In the genomic region with DNA sequence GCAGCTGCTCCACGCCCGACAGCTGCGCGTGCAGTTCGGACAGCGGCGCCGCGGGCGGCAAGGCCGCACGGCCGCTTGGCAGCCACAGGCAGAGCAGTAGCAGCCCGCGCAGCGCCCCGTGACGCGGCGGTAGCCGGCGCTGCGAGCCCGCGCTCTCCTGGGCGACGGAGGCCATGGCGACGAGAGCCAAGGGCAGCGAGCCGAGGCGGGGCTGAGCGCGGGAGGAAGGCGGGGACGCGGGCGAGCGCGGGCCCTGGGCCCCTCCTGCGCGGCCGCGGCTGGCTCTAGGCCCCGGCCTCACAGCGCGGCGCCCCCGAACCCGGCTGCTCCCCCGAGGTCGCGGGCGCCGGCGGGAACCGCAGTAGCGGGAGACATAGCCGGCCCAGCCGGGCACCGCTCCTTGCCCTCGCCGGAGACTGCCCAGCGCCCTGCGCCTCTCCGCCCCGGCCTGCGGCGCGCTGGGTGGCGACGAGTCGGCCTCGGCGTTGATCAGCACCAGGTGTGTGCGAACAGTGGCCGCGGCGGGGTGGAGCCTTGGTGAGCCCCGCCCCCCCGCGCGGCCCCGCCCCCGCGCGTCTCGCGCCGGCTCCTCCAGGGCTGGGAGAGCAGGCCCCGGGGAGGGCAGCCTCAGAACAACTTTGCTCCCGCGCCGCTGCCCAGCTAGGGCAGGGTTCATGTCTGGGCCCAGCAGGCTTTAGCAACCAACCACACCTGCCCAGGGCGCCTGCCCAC, we compare ENCODE assay signal across 1 cellular context.
TF ChIP-seq lines count a peak whose summit lies in the region.

A gene with protein sequence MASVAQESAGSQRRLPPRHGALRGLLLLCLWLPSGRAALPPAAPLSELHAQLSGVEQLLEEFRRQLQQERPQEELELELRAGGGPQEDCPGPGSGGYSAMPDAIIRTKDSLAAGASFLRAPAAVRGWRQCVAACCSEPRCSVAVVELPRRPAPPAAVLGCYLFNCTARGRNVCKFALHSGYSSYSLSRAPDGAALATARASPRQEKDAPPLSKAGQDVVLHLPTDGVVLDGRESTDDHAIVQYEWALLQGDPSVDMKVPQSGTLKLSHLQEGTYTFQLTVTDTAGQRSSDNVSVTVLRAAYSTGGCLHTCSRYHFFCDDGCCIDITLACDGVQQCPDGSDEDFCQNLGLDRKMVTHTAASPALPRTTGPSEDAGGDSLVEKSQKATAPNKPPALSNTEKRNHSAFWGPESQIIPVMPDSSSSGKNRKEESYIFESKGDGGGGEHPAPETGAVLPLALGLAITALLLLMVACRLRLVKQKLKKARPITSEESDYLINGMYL (minus strand): TSS at position 514 of the 732 bp plus-strand sequence. CDS start 339 bp downstream, at position 175.

TF ChIP-seq in HepG2, 621 proteins besides CTCF, POLR2A, EP300 and RAD21 (continued from another document and continues in another):
- TF ChIP-seq, protein P1, sequence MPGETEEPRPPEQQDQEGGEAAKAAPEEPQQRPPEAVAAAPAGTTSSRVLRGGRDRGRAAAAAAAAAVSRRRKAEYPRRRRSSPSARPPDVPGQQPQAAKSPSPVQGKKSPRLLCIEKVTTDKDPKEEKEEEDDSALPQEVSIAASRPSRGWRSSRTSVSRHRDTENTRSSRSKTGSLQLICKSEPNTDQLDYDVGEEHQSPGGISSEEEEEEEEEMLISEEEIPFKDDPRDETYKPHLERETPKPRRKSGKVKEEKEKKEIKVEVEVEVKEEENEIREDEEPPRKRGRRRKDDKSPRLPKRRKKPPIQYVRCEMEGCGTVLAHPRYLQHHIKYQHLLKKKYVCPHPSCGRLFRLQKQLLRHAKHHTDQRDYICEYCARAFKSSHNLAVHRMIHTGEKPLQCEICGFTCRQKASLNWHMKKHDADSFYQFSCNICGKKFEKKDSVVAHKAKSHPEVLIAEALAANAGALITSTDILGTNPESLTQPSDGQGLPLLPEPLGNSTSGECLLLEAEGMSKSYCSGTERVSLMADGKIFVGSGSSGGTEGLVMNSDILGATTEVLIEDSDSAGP (CRISPR knock-in tag; IDR thresholded peaks at IDR 0.05; ENCODE audit: borderline replicate concordance): peak; percentile 64
- TF ChIP-seq SNAPC2 (CRISPR knock-in tag; IDR thresholded peaks at IDR 0.05) (no peak), RBAK (CRISPR knock-in tag; IDR thresholded peaks at IDR 0.05) (no peak), ISX (CRISPR knock-in tag; conservative IDR thresholded peaks at IDR 0.05) (no peak), NCOA1 (CRISPR knock-in tag; IDR thresholded peaks at IDR 0.05) (no peak), SKI (IDR thresholded peaks at IDR 0.05; ENCODE audit: partially characterized antibody) (peak; percentile 47), ZNF570 (CRISPR knock-in tag; IDR thresholded peaks at IDR 0.05; ENCODE audit: borderline replicate concordance) (no peak), LCORL (IDR thresholded peaks at IDR 0.05) (no peak), LCORL (CRISPR knock-in tag; IDR thresholded peaks at IDR 0.05) (no peak), ATM (IDR thresholded peaks at IDR 0.05; ENCODE audit: borderline replicate concordance) (no peak), ZNF224 (CRISPR knock-in tag; IDR thresholded peaks at IDR 0.05) (no peak; the same call in 1 of the 2 replicates), ZBTB21 (CRISPR knock-in tag; IDR thresholded peaks at IDR 0.05) (no peak), AGO1 (IDR thresholded peaks at IDR 0.05; ENCODE audit: low read depth, low read length, poor library complexity, severe bottlenecking) (no peak)
- TF ChIP-seq, protein P2, sequence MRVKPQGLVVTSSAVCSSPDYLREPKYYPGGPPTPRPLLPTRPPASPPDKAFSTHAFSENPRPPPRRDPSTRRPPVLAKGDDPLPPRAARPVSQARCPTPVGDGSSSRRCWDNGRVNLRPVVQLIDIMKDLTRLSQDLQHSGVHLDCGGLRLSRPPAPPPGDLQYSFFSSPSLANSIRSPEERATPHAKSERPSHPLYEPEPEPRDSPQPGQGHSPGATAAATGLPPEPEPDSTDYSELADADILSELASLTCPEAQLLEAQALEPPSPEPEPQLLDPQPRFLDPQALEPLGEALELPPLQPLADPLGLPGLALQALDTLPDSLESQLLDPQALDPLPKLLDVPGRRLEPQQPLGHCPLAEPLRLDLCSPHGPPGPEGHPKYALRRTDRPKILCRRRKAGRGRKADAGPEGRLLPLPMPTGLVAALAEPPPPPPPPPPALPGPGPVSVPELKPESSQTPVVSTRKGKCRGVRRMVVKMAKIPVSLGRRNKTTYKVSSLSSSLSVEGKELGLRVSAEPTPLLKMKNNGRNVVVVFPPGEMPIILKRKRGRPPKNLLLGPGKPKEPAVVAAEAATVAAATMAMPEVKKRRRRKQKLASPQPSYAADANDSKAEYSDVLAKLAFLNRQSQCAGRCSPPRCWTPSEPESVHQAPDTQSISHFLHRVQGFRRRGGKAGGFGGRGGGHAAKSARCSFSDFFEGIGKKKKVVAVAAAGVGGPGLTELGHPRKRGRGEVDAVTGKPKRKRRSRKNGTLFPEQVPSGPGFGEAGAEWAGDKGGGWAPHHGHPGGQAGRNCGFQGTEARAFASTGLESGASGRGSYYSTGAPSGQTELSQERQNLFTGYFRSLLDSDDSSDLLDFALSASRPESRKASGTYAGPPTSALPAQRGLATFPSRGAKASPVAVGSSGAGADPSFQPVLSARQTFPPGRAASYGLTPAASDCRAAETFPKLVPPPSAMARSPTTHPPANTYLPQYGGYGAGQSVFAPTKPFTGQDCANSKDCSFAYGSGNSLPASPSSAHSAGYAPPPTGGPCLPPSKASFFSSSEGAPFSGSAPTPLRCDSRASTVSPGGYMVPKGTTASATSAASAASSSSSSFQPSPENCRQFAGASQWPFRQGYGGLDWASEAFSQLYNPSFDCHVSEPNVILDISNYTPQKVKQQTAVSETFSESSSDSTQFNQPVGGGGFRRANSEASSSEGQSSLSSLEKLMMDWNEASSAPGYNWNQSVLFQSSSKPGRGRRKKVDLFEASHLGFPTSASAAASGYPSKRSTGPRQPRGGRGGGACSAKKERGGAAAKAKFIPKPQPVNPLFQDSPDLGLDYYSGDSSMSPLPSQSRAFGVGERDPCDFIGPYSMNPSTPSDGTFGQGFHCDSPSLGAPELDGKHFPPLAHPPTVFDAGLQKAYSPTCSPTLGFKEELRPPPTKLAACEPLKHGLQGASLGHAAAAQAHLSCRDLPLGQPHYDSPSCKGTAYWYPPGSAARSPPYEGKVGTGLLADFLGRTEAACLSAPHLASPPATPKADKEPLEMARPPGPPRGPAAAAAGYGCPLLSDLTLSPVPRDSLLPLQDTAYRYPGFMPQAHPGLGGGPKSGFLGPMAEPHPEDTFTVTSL (CRISPR knock-in tag; IDR thresholded peaks at IDR 0.05; ENCODE audit: borderline replicate concordance): no peak
- TF ChIP-seq, protein P3, sequence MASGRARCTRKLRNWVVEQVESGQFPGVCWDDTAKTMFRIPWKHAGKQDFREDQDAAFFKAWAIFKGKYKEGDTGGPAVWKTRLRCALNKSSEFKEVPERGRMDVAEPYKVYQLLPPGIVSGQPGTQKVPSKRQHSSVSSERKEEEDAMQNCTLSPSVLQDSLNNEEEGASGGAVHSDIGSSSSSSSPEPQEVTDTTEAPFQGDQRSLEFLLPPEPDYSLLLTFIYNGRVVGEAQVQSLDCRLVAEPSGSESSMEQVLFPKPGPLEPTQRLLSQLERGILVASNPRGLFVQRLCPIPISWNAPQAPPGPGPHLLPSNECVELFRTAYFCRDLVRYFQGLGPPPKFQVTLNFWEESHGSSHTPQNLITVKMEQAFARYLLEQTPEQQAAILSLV (CRISPR knock-in tag; IDR thresholded peaks at IDR 0.05; ENCODE audit: borderline replicate concordance): peak; percentile 80; the same call in 1 of the 2 replicates
- TF ChIP-seq, protein P4, sequence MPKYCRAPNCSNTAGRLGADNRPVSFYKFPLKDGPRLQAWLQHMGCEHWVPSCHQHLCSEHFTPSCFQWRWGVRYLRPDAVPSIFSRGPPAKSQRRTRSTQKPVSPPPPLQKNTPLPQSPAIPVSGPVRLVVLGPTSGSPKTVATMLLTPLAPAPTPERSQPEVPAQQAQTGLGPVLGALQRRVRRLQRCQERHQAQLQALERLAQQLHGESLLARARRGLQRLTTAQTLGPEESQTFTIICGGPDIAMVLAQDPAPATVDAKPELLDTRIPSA (CRISPR knock-in tag; IDR thresholded peaks at IDR 0.05; ENCODE audit: borderline replicate concordance): peak; percentile 93; the same call in 1 of the 2 replicates
- TF ChIP-seq, protein P5, sequence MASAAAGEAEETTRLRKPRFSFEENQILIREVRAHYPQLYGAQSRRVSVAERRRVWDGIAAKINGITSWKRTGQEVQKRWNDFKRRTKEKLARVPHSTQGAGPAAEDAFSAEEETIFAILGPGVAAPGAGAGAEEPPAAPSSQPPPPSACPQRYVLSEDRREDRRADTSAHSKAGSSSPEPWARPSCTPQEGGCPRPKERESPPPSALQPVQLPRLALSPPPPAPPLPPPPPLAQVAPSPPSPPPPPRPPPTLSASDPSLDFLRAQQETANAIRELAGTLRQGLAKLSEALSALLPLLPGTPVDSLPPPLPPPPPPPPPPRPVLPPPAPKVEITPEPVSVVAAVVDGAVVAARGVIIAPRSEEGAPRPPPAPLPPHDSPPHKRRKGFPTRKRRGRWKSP (CRISPR knock-in tag; IDR thresholded peaks at IDR 0.05): peak; percentile 66; the same call in 1 of the 2 replicates
- TF ChIP-seq, protein P6, sequence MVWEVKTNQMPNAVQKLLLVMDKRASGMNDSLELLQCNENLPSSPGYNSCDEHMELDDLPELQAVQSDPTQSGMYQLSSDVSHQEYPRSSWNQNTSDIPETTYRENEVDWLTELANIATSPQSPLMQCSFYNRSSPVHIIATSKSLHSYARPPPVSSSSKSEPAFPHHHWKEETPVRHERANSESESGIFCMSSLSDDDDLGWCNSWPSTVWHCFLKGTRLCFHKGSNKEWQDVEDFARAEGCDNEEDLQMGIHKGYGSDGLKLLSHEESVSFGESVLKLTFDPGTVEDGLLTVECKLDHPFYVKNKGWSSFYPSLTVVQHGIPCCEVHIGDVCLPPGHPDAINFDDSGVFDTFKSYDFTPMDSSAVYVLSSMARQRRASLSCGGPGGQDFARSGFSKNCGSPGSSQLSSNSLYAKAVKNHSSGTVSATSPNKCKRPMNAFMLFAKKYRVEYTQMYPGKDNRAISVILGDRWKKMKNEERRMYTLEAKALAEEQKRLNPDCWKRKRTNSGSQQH (CRISPR knock-in tag; IDR thresholded peaks at IDR 0.05; ENCODE audit: low read depth): no peak
- TF ChIP-seq, protein P7, sequence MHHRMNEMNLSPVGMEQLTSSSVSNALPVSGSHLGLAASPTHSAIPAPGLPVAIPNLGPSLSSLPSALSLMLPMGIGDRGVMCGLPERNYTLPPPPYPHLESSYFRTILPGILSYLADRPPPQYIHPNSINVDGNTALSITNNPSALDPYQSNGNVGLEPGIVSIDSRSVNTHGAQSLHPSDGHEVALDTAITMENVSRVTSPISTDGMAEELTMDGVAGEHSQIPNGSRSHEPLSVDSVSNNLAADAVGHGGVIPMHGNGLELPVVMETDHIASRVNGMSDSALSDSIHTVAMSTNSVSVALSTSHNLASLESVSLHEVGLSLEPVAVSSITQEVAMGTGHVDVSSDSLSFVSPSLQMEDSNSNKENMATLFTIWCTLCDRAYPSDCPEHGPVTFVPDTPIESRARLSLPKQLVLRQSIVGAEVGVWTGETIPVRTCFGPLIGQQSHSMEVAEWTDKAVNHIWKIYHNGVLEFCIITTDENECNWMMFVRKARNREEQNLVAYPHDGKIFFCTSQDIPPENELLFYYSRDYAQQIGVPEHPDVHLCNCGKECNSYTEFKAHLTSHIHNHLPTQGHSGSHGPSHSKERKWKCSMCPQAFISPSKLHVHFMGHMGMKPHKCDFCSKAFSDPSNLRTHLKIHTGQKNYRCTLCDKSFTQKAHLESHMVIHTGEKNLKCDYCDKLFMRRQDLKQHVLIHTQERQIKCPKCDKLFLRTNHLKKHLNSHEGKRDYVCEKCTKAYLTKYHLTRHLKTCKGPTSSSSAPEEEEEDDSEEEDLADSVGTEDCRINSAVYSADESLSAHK (CRISPR knock-in tag; IDR thresholded peaks at IDR 0.05; ENCODE audit: borderline replicate concordance): no peak
- TF ChIP-seq, protein P8, sequence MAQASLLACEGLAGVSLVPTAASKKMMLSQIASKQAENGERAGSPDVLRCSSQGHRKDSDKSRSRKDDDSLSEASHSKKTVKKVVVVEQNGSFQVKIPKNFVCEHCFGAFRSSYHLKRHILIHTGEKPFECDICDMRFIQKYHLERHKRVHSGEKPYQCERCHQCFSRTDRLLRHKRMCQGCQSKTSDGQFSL (CRISPR knock-in tag; IDR thresholded peaks at IDR 0.05): peak; percentile 20; the same call in 1 of the 2 replicates
- TF ChIP-seq, protein P9, sequence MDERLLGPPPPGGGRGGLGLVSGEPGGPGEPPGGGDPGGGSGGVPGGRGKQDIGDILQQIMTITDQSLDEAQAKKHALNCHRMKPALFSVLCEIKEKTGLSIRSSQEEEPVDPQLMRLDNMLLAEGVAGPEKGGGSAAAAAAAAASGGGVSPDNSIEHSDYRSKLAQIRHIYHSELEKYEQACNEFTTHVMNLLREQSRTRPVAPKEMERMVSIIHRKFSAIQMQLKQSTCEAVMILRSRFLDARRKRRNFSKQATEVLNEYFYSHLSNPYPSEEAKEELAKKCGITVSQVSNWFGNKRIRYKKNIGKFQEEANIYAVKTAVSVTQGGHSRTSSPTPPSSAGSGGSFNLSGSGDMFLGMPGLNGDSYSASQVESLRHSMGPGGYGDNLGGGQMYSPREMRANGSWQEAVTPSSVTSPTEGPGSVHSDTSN (CRISPR knock-in tag; IDR thresholded peaks at IDR 0.05): no peak
- TF ChIP-seq, protein P10, sequence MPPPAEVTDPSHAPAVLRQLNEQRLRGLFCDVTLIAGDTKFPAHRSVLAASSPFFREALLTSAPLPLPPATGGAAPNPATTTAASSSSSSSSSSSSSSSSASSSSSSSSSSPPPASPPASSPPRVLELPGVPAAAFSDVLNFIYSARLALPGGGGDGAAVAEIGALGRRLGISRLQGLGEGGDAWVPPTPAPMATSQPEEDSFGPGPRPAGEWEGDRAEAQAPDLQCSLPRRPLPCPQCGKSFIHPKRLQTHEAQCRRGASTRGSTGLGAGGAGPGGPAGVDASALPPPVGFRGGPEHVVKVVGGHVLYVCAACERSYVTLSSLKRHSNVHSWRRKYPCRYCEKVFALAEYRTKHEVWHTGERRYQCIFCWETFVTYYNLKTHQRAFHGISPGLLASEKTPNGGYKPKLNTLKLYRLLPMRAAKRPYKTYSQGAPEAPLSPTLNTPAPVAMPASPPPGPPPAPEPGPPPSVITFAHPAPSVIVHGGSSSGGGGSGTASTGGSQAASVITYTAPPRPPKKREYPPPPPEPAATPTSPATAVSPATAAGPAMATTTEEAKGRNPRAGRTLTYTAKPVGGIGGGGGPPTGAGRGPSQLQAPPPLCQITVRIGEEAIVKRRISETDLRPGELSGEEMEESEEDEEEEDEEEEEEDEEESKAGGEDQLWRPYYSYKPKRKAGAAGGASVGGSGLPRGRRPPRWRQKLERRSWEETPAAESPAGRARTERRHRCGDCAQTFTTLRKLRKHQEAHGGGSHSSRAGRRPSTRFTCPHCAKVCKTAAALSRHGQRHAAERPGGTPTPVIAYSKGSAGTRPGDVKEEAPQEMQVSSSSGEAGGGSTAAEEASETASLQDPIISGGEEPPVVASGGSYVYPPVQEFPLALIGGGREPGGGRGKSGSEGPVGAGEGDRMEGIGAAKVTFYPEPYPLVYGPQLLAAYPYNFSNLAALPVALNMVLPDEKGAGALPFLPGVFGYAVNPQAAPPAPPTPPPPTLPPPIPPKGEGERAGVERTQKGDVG (CRISPR knock-in tag; IDR thresholded peaks at IDR 0.05; ENCODE audit: borderline replicate concordance): no peak
- TF ChIP-seq, protein P11, sequence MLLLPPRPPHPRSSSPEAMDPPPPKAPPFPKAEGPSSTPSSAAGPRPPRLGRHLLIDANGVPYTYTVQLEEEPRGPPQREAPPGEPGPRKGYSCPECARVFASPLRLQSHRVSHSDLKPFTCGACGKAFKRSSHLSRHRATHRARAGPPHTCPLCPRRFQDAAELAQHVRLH (CRISPR knock-in tag; IDR thresholded peaks at IDR 0.05; ENCODE audit: borderline replicate concordance, low read depth): no peak; the same call in 1 of the 2 replicates
